19 cellular contexts compared by ENCODE assay signal in the genomic region with DNA sequence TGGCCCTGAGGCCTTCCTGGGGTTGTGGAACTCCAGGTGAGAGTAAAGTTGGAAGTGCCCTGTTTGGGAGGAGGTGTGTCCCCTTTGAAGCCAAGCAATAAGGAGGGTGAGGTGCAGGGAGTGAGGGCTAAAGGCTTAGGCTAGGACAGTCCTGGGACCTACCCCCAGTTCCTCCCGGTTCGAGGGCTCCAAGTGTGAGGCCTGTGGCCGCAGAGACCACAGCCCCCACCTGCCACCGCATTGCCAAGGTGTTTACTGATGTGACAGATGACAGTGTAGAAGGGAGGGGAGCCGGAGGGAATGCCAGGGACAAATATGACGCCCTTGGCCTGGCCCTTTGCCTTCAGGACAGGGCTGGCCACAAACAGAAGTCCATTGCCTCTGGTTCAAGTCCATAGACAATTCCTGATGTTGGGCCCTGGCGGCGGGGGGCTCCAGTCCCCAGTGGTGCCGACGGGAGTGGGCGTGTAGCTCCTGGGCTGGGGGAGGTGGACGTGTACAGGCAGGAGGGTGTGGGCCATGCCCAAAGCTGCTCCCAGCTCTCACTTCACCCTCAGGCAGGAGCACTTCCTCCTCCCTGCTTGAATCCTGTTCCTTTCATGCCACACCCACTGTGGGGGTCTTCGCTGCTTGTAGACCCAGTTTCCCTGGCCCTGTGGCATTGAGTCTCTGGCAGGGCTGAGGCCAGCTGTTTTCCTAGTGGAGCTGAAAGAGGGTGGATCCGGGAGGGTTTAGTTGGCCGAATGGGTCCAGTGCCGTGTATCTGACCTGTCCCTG. TPM values are rescaled to one million over a fixed set of nuclear protein-coding genes. Genes with fewer than 3 reads are reported as not detected.
A peak's percentile ranks its signal among the peaks of the same experiment; 100 is the strongest.
DNase-seq lines count a peak whose midpoint lies in the region; ATAC-seq, FAIRE-seq and TF ChIP-seq lines count a peak whose summit lies in the region.
"Had no signal": no experiment of that assay in that cellular context is flagged by ENCODE, and none has a peak within 500 bp of the region (broad histone marks: within the 10 kb centered on the region; RNA-seq: fewer than 3 reads in every experiment).

No MANE protein-coding gene starts in this region.

- TF ChIP-seq EP300 in H1 (IDR thresholded peaks at IDR 0.05; ENCODE audit: borderline replicate concordance in 1 of 2, low read depth in 2 of 2, low read length in 2 of 2) (no peak), stomach (IDR thresholded peaks at IDR 0.05) (no peak)

- no TSS peak for BruUV-seq in Panc1 (replicated peaks; lab: Mats Ljungman, UMichigan)

- peak overlapping the region; percentile 96 for H3K27ac ChIP-seq in Panc1 (ENCODE audit: low read length)
- H3K27ac ChIP-seq in H1 (ENCODE audit: low read depth, low read length): no peak overlapping the region
- peak overlapping the region; percentile 68 for H3K27ac ChIP-seq in vagina
- no peak overlapping the region for H3K27ac ChIP-seq in stomach
- no peak overlapping the region for H3K27ac ChIP-seq in adrenal gland
- H3K27ac ChIP-seq: coronary artery, pancreas, tibial artery had no signal

- H3K4ac ChIP-seq in H1 (replicated peaks; ENCODE audit: insufficient read length, low read depth, low read length): peak overlapping the region; percentile 44

- H3K4me3 ChIP-seq in Panc1 (ENCODE audit: low read depth in 2 of 2, low read length in 2 of 2): peak overlapping the region; percentile 67 to 96
- no peak overlapping the region for H3K4me3 ChIP-seq in H1 (ENCODE audit: extremely low read depth in 1 of 4, insufficient read depth in 2 of 4, low read depth in 3 of 4, low read length in 4 of 4)
- H3K4me3 ChIP-seq in vagina: no peak overlapping the region
- no peak overlapping the region for H3K4me3 ChIP-seq in stomach
- no peak overlapping the region for H3K4me3 ChIP-seq in adrenal gland
- H3K4me3 ChIP-seq: coronary artery, pancreas, tibial artery had no signal

- H3K79me2 ChIP-seq in H1 (ENCODE audit: control insufficient read depth in 1 of 2, insufficient read depth in 2 of 2, low read length in 2 of 2): no peaks in the 10 kb centered on the region

- no peak overlapping the region for H3K14ac ChIP-seq in H1 (ENCODE audit: insufficient read length)

- no peak overlapping the region for H2AFZ ChIP-seq in H1 (ENCODE audit: low read length)

- no peak overlapping the region for H4K5ac ChIP-seq in H1 (ENCODE audit: insufficient read length, low read depth, low read length)

- in situ Hi-C loops in Panc1 (cut with HindIII; ENCODE audit: low pct_unique_long_range_greater_than_20kb, low sequenced_read_pairs): no loop called here

- peak overlapping the region; percentile 80; the same call in 1 of the 2 replicates for H2BK12ac ChIP-seq in H1 (ENCODE audit: low read depth, low read length)

- CTCF ChIA-PET in Panc1 (lab: Charles Lee) (no interaction called here), H1 (lab: Charles Lee; ENCODE audit: partially characterized antibody) (no interaction called here)

- H3K18ac ChIP-seq in H1 (ENCODE audit: extremely low read depth, low read length): no peak overlapping the region; the same call in 1 of the 2 replicates

- H3K56ac ChIP-seq in H1 (replicated peaks; ENCODE audit: insufficient read length, low read depth, low read length): no peak overlapping the region

- H4K20me1 ChIP-seq in H1 (replicated peaks in 1 of 2; ENCODE audit: control insufficient read depth in 1 of 2, insufficient read depth in 2 of 2, low read length in 2 of 2): no peaks in the 10 kb centered on the region

- H3K79me1 ChIP-seq in H1 (ENCODE audit: low read depth, low read length): no peaks in the 10 kb centered on the region; the same call in 1 of the 2 replicates

- no peak overlapping the region for H2BK15ac ChIP-seq in H1 (ENCODE audit: low read length)

- no peak overlapping the region; a peak in 1 of 7 replicates for H3K9ac ChIP-seq in H1 (replicated peaks in 1 of 4; ENCODE audit: extremely low read depth in 1 of 4, low read depth in 3 of 4, low read length in 3 of 4)

- no peaks in the 10 kb centered on the region for H3K9me3 ChIP-seq in Panc1 (ENCODE audit: control insufficient read depth, insufficient read depth, low read depth, low read length)
- H3K9me3 ChIP-seq in H1 (ENCODE audit: insufficient read depth in 2 of 2, low read depth in 1 of 2, low read length in 1 of 2): no peaks in the 10 kb centered on the region
- H3K9me3 ChIP-seq in vagina: no peaks in the 10 kb centered on the region
- no peaks in the 10 kb centered on the region for H3K9me3 ChIP-seq in stomach
- H3K9me3 ChIP-seq in adrenal gland (replicated peaks in 1 of 3): no peaks in the 10 kb centered on the region
- H3K9me3 ChIP-seq: Caco-2, pancreas, tibial artery had no signal

- FAIRE-seq in H1 (lab: Jason Lieb, UNC): no peak
- FAIRE-seq: pancreas had no signal

- H3K27me3 ChIP-seq in Panc1 (ENCODE audit: control insufficient read depth, insufficient read depth, low read length) (no peaks in the 10 kb centered on the region), H1 (replicated peaks in 1 of 4; ENCODE audit: control insufficient read depth in 3 of 4, extremely low read depth in 1 of 4, insufficient read depth in 3 of 4, low read length in 3 of 4) (peaks cover 10 to 41% (median 35%) of the 10 kb centered on the region in 4 experiments), vagina (no peaks in the 10 kb centered on the region), stomach (peaks cover 0 to 28% (median 22%) of the 10 kb centered on the region in 3 donors), adrenal gland (no peaks in the 10 kb centered on the region)
- H3K27me3 ChIP-seq: pancreas had no signal

- DNase-seq in Panc1 (ENCODE audit: low read depth, low spot score) (no peak), H1 (ENCODE audit: low read depth in 1 of 2, low spot score in 2 of 2) (no peak), left colon (peak; percentile 43 to 55), vagina (ENCODE audit: extremely low spot score in 2 of 2) (no peak), amygdala (lab: John Stamatoyannopoulos, UW) (no peak), stomach (no peak), adrenal gland (no peak)
- DNase-seq: activated CD8-positive, alpha-beta memory T cell treated with anti-CD3 and anti-CD28 coated beads for 24 hours; activated T-cell treated with anti-CD3 and anti-CD28 coated beads, Interleukin-2, amount 50 U/mL, for 72 hours; Caco-2; NCI-H1436; NCI-H2171; NCI-H526; pancreas; stimulated activated naive B cell treated with anti-CD40 and anti-IgM and Interleukin-4, amounts not matched to agents 10 μg/mL and 1 μg/mL and 100 μg/mL, for 72 hours; tibial artery had no signal

- H4K8ac ChIP-seq in H1 (ENCODE audit: extremely low read depth, insufficient read depth, low read length): no peak overlapping the region; the same call in 1 of the 2 replicates

- H2AK5ac ChIP-seq in H1 (ENCODE audit: low read depth, low read length): peak overlapping the region; percentile 43; the same call in 1 of the 2 replicates

- WGBS in H1 (ENCODE audit: extremely low coverage in 1 of 2, insufficient coverage in 1 of 2, insufficient read length in 1 of 2, insufficient replicate concordance in 2 of 2, low coverage in 1 of 2, low lambda C conversion rate in 2 of 2, missing lambda C conversion rate in 1 of 2), 2 experiments: 91% methylated on average over 9 of the region's 16 CpGs; no CpG with 5 or more reads in 1 of the 2 experiments
- 81 to 93% (median 92%) methylated on average over 8 to 15 of the region's 16 CpGs for WGBS in stomach, 5 donors
- WGBS in adrenal gland, 4 donors: 80 to 92% (median 90%) methylated on average over 4 to 15 of the region's 16 CpGs

- TF ChIP-seq CTCF in Panc1 (IDR thresholded peaks at IDR 0.05) (no peak), H1 (IDR thresholded peaks at IDR 0.05; ENCODE audit: control extremely low read depth in 1 of 3, insufficient read depth in 1 of 3, low read depth in 1 of 3, low read length in 3 of 3) (no peak), vagina (IDR thresholded peaks at IDR 0.05) (no peak), stomach (IDR thresholded peaks at IDR 0.05) (no peak), adrenal gland (IDR thresholded peaks at IDR 0.05) (no peak)

- H3K4me2 ChIP-seq in H1 (ENCODE audit: insufficient read depth in 1 of 2, low read depth in 2 of 2, low read length in 2 of 2): no peak overlapping the region

- no peak overlapping the region for H2BK20ac ChIP-seq in H1 (ENCODE audit: low read length)

- peaks cover 14% of the 10 kb centered on the region for H3K23me2 ChIP-seq in H1 (ENCODE audit: low read depth, low read length)

- H2BK120ac ChIP-seq in H1 (replicated peaks; ENCODE audit: low read depth, low read length): no peak overlapping the region

- ATAC-seq in Panc1: no peak
- peak; percentile 43 for ATAC-seq in left colon
- ATAC-seq: activated CD4-positive, CD25-positive, alpha-beta regulatory T cell treated with anti-CD3 and anti-CD28 coated beads, Interleukin-2, amount 50 U/mL, for 24 hours; activated T-cell treated with anti-CD3 and anti-CD28 coated beads, Interleukin-2, amount 50 U/mL, for 72 hours; pancreas; sciatic nerve; stimulated activated naive B cell treated with anti-CD40 and anti-IgM and Interleukin-4, amounts not matched to agents 10 μg/mL and 1 μg/mL and 100 μg/mL, for 72 hours had no signal

- TF ChIP-seq RAD21 in H1 (IDR thresholded peaks at IDR 0.05 in 1 of 2, conservative IDR thresholded peaks at IDR 0.05 in 1 of 2; ENCODE audit: low read depth in 2 of 2, low read length in 2 of 2): no peak

- POLR2A ChIA-PET in Panc1 (lab: Charles Lee): no interaction called here
- POLR2A ChIA-PET in H1 (lab: Charles Lee; ENCODE audit: partially characterized antibody): interaction anchor here (1.1 to 3.9 kb wide), 2 partner anchors 18 to 51 kb away, joined by 4 to 25 read pairs; a partner anchor contains a TSS

- H3K36me3 ChIP-seq in Panc1 (ENCODE audit: control insufficient read depth, insufficient read depth, low read length) (no peaks in the 10 kb centered on the region; the same call in 1 of the 2 replicates), H1 (ENCODE audit: control insufficient read depth in 2 of 4, insufficient read depth in 4 of 4, low read length in 3 of 4) (no peaks in the 10 kb centered on the region), vagina (no peaks in the 10 kb centered on the region), stomach (no peaks in the 10 kb centered on the region), adrenal gland (replicated peaks in 1 of 2) (no peaks in the 10 kb centered on the region)
- H3K36me3 ChIP-seq: pancreas, tibial artery had no signal

- peak overlapping the region; percentile 57 for H4K91ac ChIP-seq in H1 (replicated peaks; ENCODE audit: insufficient read length, low read length)

- H3K4me1 ChIP-seq in Panc1 (ENCODE audit: control insufficient read depth, insufficient read depth, low read length) (peaks cover 46% of the 10 kb centered on the region), H1 (replicated peaks in 1 of 4; ENCODE audit: control insufficient read depth in 3 of 4, insufficient read depth in 4 of 4, low read length in 3 of 4) (peaks cover 5 to 17% (median 5%) of the 10 kb centered on the region in 4 experiments; a peak in 6 of 7 replicates), vagina (peaks cover 21% of the 10 kb centered on the region), stomach (peaks cover 23 to 42% (median 28%) of the 10 kb centered on the region in 4 donors), adrenal gland (replicated peaks in 1 of 2) (peaks cover 11 to 22% of the 10 kb centered on the region in 2 donors)

- H3K23ac ChIP-seq in H1 (ENCODE audit: insufficient read length): no peak overlapping the region

- no peak for TF ChIP-seq POLR2A in H1 (IDR thresholded peaks at IDR 0.05; ENCODE audit: control extremely low read depth in 1 of 2, low read depth in 2 of 2, low read length in 2 of 2)
- TF ChIP-seq POLR2A in vagina (IDR thresholded peaks at IDR 0.05): no peak
- TF ChIP-seq POLR2A in stomach (IDR thresholded peaks at IDR 0.05): no peak
- TF ChIP-seq POLR2A in adrenal gland (IDR thresholded peaks at IDR 0.05): no peak

- H2BK5ac ChIP-seq in H1 (ENCODE audit: low read depth, low read length): no peak overlapping the region

- intact Hi-C loops in Panc1 (cut with micrococcal nuclease; ENCODE audit: unreplicated experiment): loop anchor here (10.0 kb wide), 1 partner anchor 123 kb away; no protein-coding TSS in a partner anchor
- intact Hi-C loops in left colon (cut with DNase I, micrococcal nuclease): loop anchor here in 1 of 2 donors (10.0 kb wide), 1 partner anchor 47 kb away; a partner anchor contains a TSS
- intact Hi-C loops in vagina (cut with DNase I): no loop called here
- intact Hi-C loops in stomach (cut with DNase I; ENCODE audit: low total_unique reads): no loop called here
- intact Hi-C loops in adrenal gland (cut with DNase I): loop anchor here in 1 of 2 donors (10.0 kb wide), 1 partner anchor 47 kb away; a partner anchor contains a TSS

RNA-seq across cellular contexts. Expression of a gene that starts 3.2 kb away (rescaled TPM):
- total RNA-seq in Panc1 (2021; ENCODE audit: unreplicated experiment): 42.7 TPM
- polyA plus RNA-seq in Panc1 (2012; ENCODE audit: insufficient read length): 35.5 TPM
- 2.6 and 3.3 TPM in 2 replicates for total RNA-seq in H1 (2021; fragmentation: NEBNext Ultra II Directional; extraction: Animal tissue kit (Norgen Biotek cat#: 25700))
- polyA plus RNA-seq in H1 (2011; rRNA removed): 6.9 and 8.2 TPM in 2 replicates
- polyA plus RNA-seq in H1 (2011; cell fraction: cytosol; rRNA removed): 4.8 TPM
- 4.8 TPM for polyA plus RNA-seq in H1 (2011; cell fraction: nucleus; rRNA removed)
- polyA plus RNA-seq in H1 (2012, experiment 1 of 2): 4.1 to 5.4 TPM (median 4.3 TPM) in 4 replicates
- polyA plus RNA-seq in H1 (2012, experiment 2 of 2): 3.7 TPM
- 1.9 TPM for polyA plus RNA-seq in H1 (2013, experiment 1 of 2)
- polyA plus RNA-seq in H1 (2013, experiment 2 of 2): 2.3 TPM
- polyA minus RNA-seq in H1 (2011; rRNA and poly(A)+ RNA removed): 6.0 TPM in 2 replicates
- 3.7 TPM for polyA minus RNA-seq in H1 (2011; cell fraction: cytosol; rRNA and poly(A)+ RNA removed)
- 7.1 TPM for polyA minus RNA-seq in H1 (2011; cell fraction: nucleus; rRNA and poly(A)+ RNA removed)
- total RNA-seq in left colon: 10 to 100 TPM; 28.6 to 31.4 TPM
- total RNA-seq in vagina: 33.4 TPM
- total RNA-seq in stomach: 10 to 100 TPM in 1 of 5 donors, 1 to 10 TPM in 1, under 1 TPM in 1, not detected in 2; 0.72 to 18.8 (median 3.5) TPM
- polyA plus RNA-seq in stomach: 1 to 10 TPM in 1 of 3 donors, under 1 TPM in 2; 0.25 to 6.3 (median 0.61) TPM
- 1 to 10 TPM; 1.0 to 4.0 (median 2.2) TPM for total RNA-seq in adrenal gland
- under 1 TPM; 0.17 to 0.68 (median 0.32) TPM for polyA plus RNA-seq in adrenal gland

RNA-seq across cellular contexts. Expression of a gene that starts 51.3 kb away (rescaled TPM):
- 17.5 TPM for total RNA-seq in Panc1 (2021; ENCODE audit: unreplicated experiment)
- 21.6 TPM for polyA plus RNA-seq in Panc1 (2012; ENCODE audit: insufficient read length)
- total RNA-seq in H1 (2021; fragmentation: NEBNext Ultra II Directional; extraction: Animal tissue kit (Norgen Biotek cat#: 25700)): 39.3 and 39.4 TPM in 2 replicates
- 39.0 and 57.7 TPM in 2 replicates for polyA plus RNA-seq in H1 (2011; rRNA removed)
- polyA plus RNA-seq in H1 (2011; cell fraction: cytosol; rRNA removed): 56.6 TPM
- polyA plus RNA-seq in H1 (2011; cell fraction: nucleus; rRNA removed): 36.5 TPM
- 36.5 to 48.1 TPM (median 44.0 TPM) in 4 replicates for polyA plus RNA-seq in H1 (2012, experiment 1 of 2)
- 15.0 TPM for polyA plus RNA-seq in H1 (2012, experiment 2 of 2)
- 27.2 TPM for polyA plus RNA-seq in H1 (2013, experiment 1 of 2)
- polyA plus RNA-seq in H1 (2013, experiment 2 of 2): 28.8 TPM
- polyA minus RNA-seq in H1 (2011; rRNA and poly(A)+ RNA removed): 24.2 and 26.3 TPM in 2 replicates
- polyA minus RNA-seq in H1 (2011; cell fraction: cytosol; rRNA and poly(A)+ RNA removed): 8.7 TPM
- polyA minus RNA-seq in H1 (2011; cell fraction: nucleus; rRNA and poly(A)+ RNA removed): 8.5 TPM
- total RNA-seq in left colon: 10 to 100 TPM; 22.4 to 23.5 TPM
- total RNA-seq in vagina: 18.9 TPM
- 10 to 100 TPM in 2 of 5 donors, 1 to 10 TPM in 2, not detected in 1; 4.5 to 20.0 (median 10.2) TPM for total RNA-seq in stomach
- 10 to 100 TPM; 29.8 to 43.5 (median 36.4) TPM for polyA plus RNA-seq in stomach
- total RNA-seq in adrenal gland: 10 to 100 TPM; 10.3 to 72.6 (median 34.0) TPM
- polyA plus RNA-seq in adrenal gland: 10 to 100 TPM; 42.0 to 57.9 (median 46.7) TPM

RNA-seq across cellular contexts. Expression of a gene that starts 51.5 kb away (rescaled TPM):
- total RNA-seq in Panc1 (2021; ENCODE audit: unreplicated experiment): 28.4 TPM
- polyA plus RNA-seq in Panc1 (2012; ENCODE audit: insufficient read length): 28.1 TPM
- total RNA-seq in H1 (2021; fragmentation: NEBNext Ultra II Directional; extraction: Animal tissue kit (Norgen Biotek cat#: 25700)): 50.7 and 55.0 TPM in 2 replicates
- 9.9 and 11.8 TPM in 2 replicates for polyA plus RNA-seq in H1 (2011; rRNA removed)
- 14.4 TPM for polyA plus RNA-seq in H1 (2011; cell fraction: cytosol; rRNA removed)
- polyA plus RNA-seq in H1 (2011; cell fraction: nucleus; rRNA removed): 27.6 TPM
- 36.1 to 48.9 TPM (median 38.4 TPM) in 4 replicates for polyA plus RNA-seq in H1 (2012, experiment 1 of 2)
- polyA plus RNA-seq in H1 (2012, experiment 2 of 2): 9.5 TPM
- 38.5 TPM for polyA plus RNA-seq in H1 (2013, experiment 1 of 2)
- polyA plus RNA-seq in H1 (2013, experiment 2 of 2): 46.4 TPM
- polyA minus RNA-seq in H1 (2011; rRNA and poly(A)+ RNA removed): 10.6 and 14.9 TPM in 2 replicates
- 28.7 TPM for polyA minus RNA-seq in H1 (2011; cell fraction: cytosol; rRNA and poly(A)+ RNA removed)
- polyA minus RNA-seq in H1 (2011; cell fraction: nucleus; rRNA and poly(A)+ RNA removed): 33.0 TPM
- total RNA-seq in left colon: 10 to 100 TPM; 50.7 to 53.6 TPM
- 99.7 TPM for total RNA-seq in vagina
- 1,000 to 10,000 TPM in 1 of 5 donors, 10 to 100 TPM in 4; 44.6 to 1,106 (median 63.6) TPM for total RNA-seq in stomach
- polyA plus RNA-seq in stomach: 10 to 100 TPM; 12.6 to 16.2 (median 14.1) TPM
- 100 to 1,000 TPM in 1 of 8 donors, 10 to 100 TPM in 7; 46.0 to 152 (median 61.8) TPM for total RNA-seq in adrenal gland
- 10 to 100 TPM; 20.6 to 62.3 (median 21.5) TPM for polyA plus RNA-seq in adrenal gland

Comparison
In these comparisons a context has a peak if more than half of its experiments do, and no peak if none do; other contexts are left out.
1. DNase-seq: peak in left colon (2 of 2); none in Panc1 (single experiment), H1 (0 of 2), vagina (0 of 2), amygdala (0 of 56), stomach (single experiment) and adrenal gland (0 of 7).
2. H3K27ac ChIP-seq: peak in Panc1 (single experiment) and vagina (single experiment); none in H1 (single experiment), stomach (0 of 5) and adrenal gland (0 of 5).
3. H3K4me3 ChIP-seq: peak in Panc1 (2 of 2); none in H1 (0 of 4), vagina (0 of 2), stomach (0 of 4) and adrenal gland (0 of 4).